Comparison of ENCODE assay signal across 27 cellular contexts in genomic region chr17:72208832-72209231, GRCh38.
"Had no signal": no experiment of that assay in that cellular context is flagged by ENCODE, and none has a peak within 500 bp of the region (broad histone marks: within the 10 kb centered on the region; RNA-seq: fewer than 3 reads in every experiment).

No MANE protein-coding gene starts in this region.

- H3K27ac ChIP-seq: stomach, suprapubic skin, testis, thoracic aorta, thyroid gland, tibial artery, tibial nerve, transverse colon, upper lobe of left lung, upper lobe of right lung, uterus, vagina had no signal

- H3K4me1 Mint-ChIP-seq: stimulated activated effector memory CD8-positive, alpha-beta T cell treated with anti-CD3 and anti-CD28 coated beads, Interleukin-12 subunit alpha, Interleukin-12 subunit beta, amount 100 ng/mL, for 72 hours; stimulated activated naive B cell treated with anti-CD40 and anti-IgM and Interleukin-4, amounts not matched to agents 10 μg/mL and 1 μg/mL and 100 μg/mL, for 72 hours; stimulated activated naive CD8-positive, alpha-beta T cell treated with anti-CD3 and anti-CD28 coated beads, Interleukin-15, amount 100 ng/mL, for 72 hours had no signal

- H3K9me3 ChIP-seq: stomach, suprapubic skin, testis, thoracic aorta, thyroid gland, tibial artery, transverse colon, upper lobe of left lung, upper lobe of right lung, uterus, vagina had no signal

- H3K27ac Mint-ChIP-seq: stimulated activated effector memory CD8-positive, alpha-beta T cell treated with anti-CD3 and anti-CD28 coated beads, Interleukin-12 subunit alpha, Interleukin-12 subunit beta, amount 100 ng/mL, for 72 hours; stimulated activated naive B cell treated with anti-CD40 and anti-IgM and Interleukin-4, amounts not matched to agents 10 μg/mL and 1 μg/mL and 100 μg/mL, for 72 hours; stimulated activated naive CD8-positive, alpha-beta T cell treated with anti-CD3 and anti-CD28 coated beads, Interleukin-15, amount 100 ng/mL, for 72 hours; stimulated activated naive CD8-positive, alpha-beta T cell treated with anti-CD3 and anti-CD28 coated beads, Interleukin-15, Interleukin-2, amounts not matched to agents 100 ng/mL and 50 ng/mL, for 24 hours; type B pancreatic cell had no signal

- H3K4me3 Mint-ChIP-seq: stimulated activated effector memory CD8-positive, alpha-beta T cell treated with anti-CD3 and anti-CD28 coated beads, Interleukin-12 subunit alpha, Interleukin-12 subunit beta, amount 100 ng/mL, for 72 hours; stimulated activated naive B cell treated with anti-CD40 and anti-IgM and Interleukin-4, amounts not matched to agents 10 μg/mL and 1 μg/mL and 100 μg/mL, for 72 hours; stimulated activated naive CD8-positive, alpha-beta T cell treated with anti-CD3 and anti-CD28 coated beads, Interleukin-15, amount 100 ng/mL, for 72 hours; stimulated activated naive CD8-positive, alpha-beta T cell treated with anti-CD3 and anti-CD28 coated beads, Interleukin-15, Interleukin-2, amounts not matched to agents 100 ng/mL and 50 ng/mL, for 24 hours; type B pancreatic cell had no signal

- H3K36me3 ChIP-seq: stomach, suprapubic skin, thoracic aorta, thyroid gland, tibial artery, tibial nerve, transverse colon, upper lobe of left lung, upper lobe of right lung, uterus, vagina had no signal

- ATAC-seq: stimulated activated effector memory CD8-positive, alpha-beta T cell treated with anti-CD3 and anti-CD28 coated beads, Interleukin-12 subunit alpha, Interleukin-12 subunit beta, amount 100 ng/mL, for 72 hours; stimulated activated naive B cell treated with anti-CD40 and anti-IgM and Interleukin-4, amounts not matched to agents 10 μg/mL and 1 μg/mL and 100 μg/mL, for 72 hours; stimulated activated naive CD8-positive, alpha-beta T cell treated with anti-CD3 and anti-CD28 coated beads, Interleukin-15, amount 100 ng/mL, for 72 hours; stimulated activated naive CD8-positive, alpha-beta T cell treated with anti-CD3 and anti-CD28 coated beads, Interleukin-15, Interleukin-2, amounts not matched to agents 100 U/mL and 50 U/mL, for 24 hours; upper lobe of right lung had no signal

- H3K36me3 Mint-ChIP-seq: stimulated activated effector memory CD8-positive, alpha-beta T cell treated with anti-CD3 and anti-CD28 coated beads, Interleukin-12 subunit alpha, Interleukin-12 subunit beta, amount 100 ng/mL, for 72 hours; stimulated activated naive B cell treated with anti-CD40 and anti-IgM and Interleukin-4, amounts not matched to agents 10 μg/mL and 1 μg/mL and 100 μg/mL, for 72 hours; type B pancreatic cell had no signal

- H3K4me1 ChIP-seq: stomach, suprapubic skin, testis, tibial artery, transverse colon, upper lobe of left lung, upper lobe of right lung, uterus, vagina had no signal

- H3K9me3 Mint-ChIP-seq: stimulated activated naive B cell treated with anti-CD40 and anti-IgM and Interleukin-4, amounts not matched to agents 10 μg/mL and 1 μg/mL and 100 μg/mL, for 72 hours had no signal

- H3K4me3 ChIP-seq: stomach, suprapubic skin, testis, thoracic aorta, thyroid gland, tibial artery, tibial nerve, transverse colon, upper lobe of left lung, upper lobe of right lung, uterus, vagina had no signal

- H3K27me3 ChIP-seq: testis, thyroid gland, transverse colon, upper lobe of left lung, uterus, vagina had no signal

- DNase-seq: stimulated activated CD4-positive, alpha-beta T cell treated with anti-CD3 and anti-CD28 coated beads, Interleukin-2, amount 100 ng/mL, for 48 hours; stimulated activated CD4-positive, alpha-beta T cell treated with anti-CD3 and anti-CD28 coated beads, Interleukin-4, amount 100 ng/mL, for 1 hour; stimulated activated CD4-positive, alpha-beta T cell treated with anti-CD3 and anti-CD28 coated beads, Interleukin-4, amount 100 ng/mL, for 24 hours; stimulated activated CD4-positive, alpha-beta T cell treated with anti-CD3 and anti-CD28 coated beads, Interleukin-4, amount 100 ng/mL, for 4 hours; stimulated activated CD8-positive, alpha-beta memory T cell treated with anti-CD3 and anti-CD28 coated beads, Interleukin-4, amount 100 ng/mL, for 48 hours; stimulated activated naive B cell treated with anti-CD40 and anti-IgM and Interleukin-4, amounts not matched to agents 10 μg/mL and 1 μg/mL and 100 μg/mL, for 72 hours; stimulated activated naive CD4-positive, alpha-beta T cell; stimulated activated naive CD4-positive, alpha-beta T cell treated with Interleukin-2 at 50 U/mL for 16 hours; stimulated activated naive CD8-positive, alpha-beta T cell treated with anti-CD3 and anti-CD28 coated beads, Interleukin-15, amount 100 ng/mL, for 72 hours; stimulated activated naive CD8-positive, alpha-beta T cell treated with anti-CD3 and anti-CD28 coated beads, Interleukin-15, Interleukin-2, amounts not matched to agents 100 U/mL and 50 U/mL, for 24 hours; stomach; substantia nigra; testis; thyroid gland; tibial artery; transverse colon; trophoblast cell; upper lobe of left lung; upper lobe of right lung; uterus had no signal
